8 cellular contexts compared by ENCODE assay signal in the genomic region with DNA sequence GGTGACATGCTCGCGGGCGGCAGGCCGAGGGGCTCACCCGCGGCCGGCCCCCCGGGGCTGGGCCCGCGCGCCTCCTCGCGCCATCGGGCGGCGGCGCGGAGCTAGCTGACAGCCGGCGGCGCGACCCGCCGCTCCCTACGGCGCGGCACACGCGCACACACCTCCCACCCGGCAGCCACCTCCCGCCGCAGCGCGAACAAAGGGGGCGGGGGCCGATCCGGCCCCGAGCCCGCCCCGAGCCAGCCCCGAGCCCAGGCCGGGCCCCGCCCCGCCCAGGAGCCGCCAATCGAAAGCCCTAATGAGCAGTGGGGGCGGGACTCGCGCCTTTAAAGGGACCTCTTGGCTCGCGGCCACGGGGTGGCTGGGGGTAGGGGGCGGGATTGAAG. TPM values are rescaled to one million over a fixed set of nuclear protein-coding genes. Genes with fewer than 3 reads are reported as not detected.
DNase-seq lines count a peak whose midpoint lies in the region; ATAC-seq, FAIRE-seq and TF ChIP-seq lines count a peak whose summit lies in the region.

A gene with protein sequence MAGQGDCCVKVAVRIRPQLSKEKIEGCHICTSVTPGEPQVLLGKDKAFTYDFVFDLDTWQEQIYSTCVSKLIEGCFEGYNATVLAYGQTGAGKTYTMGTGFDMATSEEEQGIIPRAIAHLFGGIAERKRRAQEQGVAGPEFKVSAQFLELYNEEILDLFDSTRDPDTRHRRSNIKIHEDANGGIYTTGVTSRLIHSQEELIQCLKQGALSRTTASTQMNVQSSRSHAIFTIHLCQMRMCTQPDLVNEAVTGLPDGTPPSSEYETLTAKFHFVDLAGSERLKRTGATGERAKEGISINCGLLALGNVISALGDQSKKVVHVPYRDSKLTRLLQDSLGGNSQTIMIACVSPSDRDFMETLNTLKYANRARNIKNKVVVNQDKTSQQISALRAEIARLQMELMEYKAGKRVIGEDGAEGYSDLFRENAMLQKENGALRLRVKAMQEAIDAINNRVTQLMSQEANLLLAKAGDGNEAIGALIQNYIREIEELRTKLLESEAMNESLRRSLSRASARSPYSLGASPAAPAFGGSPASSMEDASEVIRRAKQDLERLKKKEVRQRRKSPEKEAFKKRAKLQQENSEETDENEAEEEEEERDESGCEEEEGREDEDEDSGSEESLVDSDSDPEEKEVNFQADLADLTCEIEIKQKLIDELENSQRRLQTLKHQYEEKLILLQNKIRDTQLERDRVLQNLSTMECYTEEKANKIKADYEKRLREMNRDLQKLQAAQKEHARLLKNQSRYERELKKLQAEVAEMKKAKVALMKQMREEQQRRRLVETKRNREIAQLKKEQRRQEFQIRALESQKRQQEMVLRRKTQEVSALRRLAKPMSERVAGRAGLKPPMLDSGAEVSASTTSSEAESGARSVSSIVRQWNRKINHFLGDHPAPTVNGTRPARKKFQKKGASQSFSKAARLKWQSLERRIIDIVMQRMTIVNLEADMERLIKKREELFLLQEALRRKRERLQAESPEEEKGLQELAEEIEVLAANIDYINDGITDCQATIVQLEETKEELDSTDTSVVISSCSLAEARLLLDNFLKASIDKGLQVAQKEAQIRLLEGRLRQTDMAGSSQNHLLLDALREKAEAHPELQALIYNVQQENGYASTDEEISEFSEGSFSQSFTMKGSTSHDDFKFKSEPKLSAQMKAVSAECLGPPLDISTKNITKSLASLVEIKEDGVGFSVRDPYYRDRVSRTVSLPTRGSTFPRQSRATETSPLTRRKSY (N-terminal part only) (minus strand): TSS at position 198 of the 386 bp plus-strand sequence. CDS start 331 bp downstream, outside the sequence.

- FAIRE-seq in pancreas (lab: Jason Lieb, UNC), result no peak

- intact Hi-C loops in head of caudate nucleus (cut with DNase I), result no loop called here
- intact Hi-C loops in pancreas (cut with DNase I), result no loop called here
- intact Hi-C loops in transverse colon (cut with DNase I; ENCODE audit: low total_unique reads), result no loop called here

- H4K20me1 ChIP-seq in KMS-11 (ENCODE audit: insufficient read depth), result no peaks in the 10 kb centered on the region

- H3K79me2 ChIP-seq in KMS-11 (ENCODE audit: insufficient read depth, low read depth), result peaks cover 42% of the 10 kb centered on the region

- peak within 1 kb of the TSS; percentile 55 for H2AFZ ChIP-seq in KMS-11 (ENCODE audit: low read depth)

- H3K4me3 ChIP-seq in KMS-11 (IDR thresholded peaks at IDR 0.05; ENCODE audit: insufficient read depth, low read depth, low read length), result peak within 1 kb of the TSS; percentile 99
- H3K4me3 ChIP-seq in SJCRH30, result peak within 1 kb of the TSS; percentile 59
- H3K4me3 ChIP-seq in pancreas, result peak within 1 kb of the TSS; percentile 10 to 60 (median 42)
- peak within 1 kb of the TSS; percentile 36 to 73 (median 64) for H3K4me3 ChIP-seq in transverse colon

- H3K9me3 ChIP-seq in SJCRH30 (replicated peaks) (no peaks in the 10 kb centered on the region), pancreas (no peaks in the 10 kb centered on the region), transverse colon (no peaks in the 10 kb centered on the region)

- peaks cover 72% of the 10 kb centered on the region for H3K4me1 ChIP-seq in KMS-11 (ENCODE audit: low read depth, poor library complexity, severe bottlenecking)
- peaks cover 13% of the 10 kb centered on the region; the same call in 1 of the 2 replicates for H3K4me1 ChIP-seq in SJCRH30
- peaks cover 0 to 4% (median 0%) of the 10 kb centered on the region in 3 donors for H3K4me1 ChIP-seq in pancreas
- peaks cover 24 to 81% (median 52%) of the 10 kb centered on the region in 4 donors for H3K4me1 ChIP-seq in transverse colon

- in situ Hi-C loops in transverse colon (cut with MboI; ENCODE audit: low pct_ligation_motif_present in 1 of 4, low pct_unique_long_range_greater_than_20kb in 1 of 4, low sequenced_read_pairs in 3 of 4), result no loop called here

- WGBS in pancreas, 2 donors, result 2% methylated on average over 27 to 53 of the region's 53 CpGs
- no CpG with 5 or more reads among the region's 53 CpGs for WGBS in transverse colon (ENCODE audit: low coverage in 1 of 2), 2 donors

- TF ChIP-seq CTCF in KMS-11 (conservative IDR thresholded peaks at IDR 0.05; ENCODE audit: low read depth, low read length) (no peak), pancreas (IDR thresholded peaks at IDR 0.05) (no peak), transverse colon (IDR thresholded peaks at IDR 0.05) (no peak)

- H3K4me2 ChIP-seq in KMS-11, result peak within 1 kb of the TSS; percentile 88

- peak within 1 kb of the TSS; percentile 71 for H3K9ac ChIP-seq in KMS-11

- H3K27ac ChIP-seq in KMS-11 (peak within 1 kb of the TSS; percentile 85), SJCRH30 (no peak within 1 kb of the TSS), pancreas (no peak within 1 kb of the TSS), transverse colon (peak within 1 kb of the TSS; percentile 50 to 82 (median 77))

- TF ChIP-seq POLR2A in transverse colon (IDR thresholded peaks at IDR 0.05), result no peak

- no peak for TF ChIP-seq EP300 in transverse colon (IDR thresholded peaks at IDR 0.05; ENCODE audit: low read depth)

- DNase-seq in DMS79 (lab: John Stamatoyannopoulos, UW), result peak; percentile 58
- DNase-seq in SJCRH30, result peak; percentile 82 to 89
- DNase-seq in activated gamma-delta T cell treated with anti-CD3 and anti-CD28 coated beads, Interleukin-2, amount 50 U/mL, for 16 hours (ENCODE audit: low read depth), result peak; percentile 86
- DNase-seq in head of caudate nucleus, result peak; percentile 64 to 96 (median 89)
- peak; percentile 78 to 91 (median 83) for DNase-seq in pancreas
- peak; percentile 92 for DNase-seq in transverse colon

- no peaks in the 10 kb centered on the region for H3K36me3 ChIP-seq in KMS-11 (ENCODE audit: insufficient read depth)
- no peaks in the 10 kb centered on the region for H3K36me3 ChIP-seq in SJCRH30
- no peaks in the 10 kb centered on the region for H3K36me3 ChIP-seq in pancreas
- no peaks in the 10 kb centered on the region for H3K36me3 ChIP-seq in transverse colon

- H3K27me3 ChIP-seq in KMS-11 (ENCODE audit: insufficient read depth, low read depth), result no peaks in the 10 kb centered on the region
- H3K27me3 ChIP-seq in SJCRH30, result peaks cover 9% of the 10 kb centered on the region
- no peaks in the 10 kb centered on the region for H3K27me3 ChIP-seq in pancreas
- no peaks in the 10 kb centered on the region for H3K27me3 ChIP-seq in transverse colon

- ATAC-seq in GM21619 (IDR thresholded peaks at IDR 0.05; ENCODE audit: unreplicated experiment) (peak; percentile 54), pancreas (peak; percentile 92 to 95 (median 93))

RNA-seq across cellular contexts. Expression of the gene that starts here (rescaled TPM):
- total RNA-seq in SJCRH30 (2014; rRNA removed; shearing (Covaris generic)), result 0.61 and 0.66 TPM in 2 replicates
- 1 to 10 TPM in 2 of 6 donors, under 1 TPM in 4; 0.51 to 2.5 (median 0.93) TPM for total RNA-seq in pancreas
- 1 to 10 TPM in 1 of 2 donors, under 1 TPM in 1; 0.84 to 1.0 TPM for polyA plus RNA-seq in pancreas
- 10 to 100 TPM in 3 of 4 donors, 1 to 10 TPM in 1; 3.2 to 40.4 (median 22.7) TPM for total RNA-seq in transverse colon

Comparison
In these comparisons a context has a peak if more than half of its experiments do, and no peak if none do; other contexts are left out.
1. Peak in DNase-seq and H3K4me3 ChIP-seq in SJCRH30; RNA of the gene not detected or under 1 TPM.
2. H3K27ac ChIP-seq: peak in KMS-11 (single experiment) and transverse colon (4 of 4); none in SJCRH30 (single experiment) and pancreas (0 of 4).
3. H3K4me3 ChIP-seq: peak in every context shown above with its lines; median percentile 99 in KMS-11; 64 in transverse colon; 59 in SJCRH30; 42 in pancreas.
4. Peak in every context shown above with its lines, with median percentiles within 50 percentile points of each other: DNase-seq.